Comparison of ENCODE assay signal across 9 cellular contexts in genomic region chr16:75264531-75264998, GRCh38. TPM values are rescaled to one million over a fixed set of nuclear protein-coding genes. Genes with fewer than 3 reads are reported as not detected.
A peak's percentile ranks its signal among the peaks of the same experiment; 100 is the strongest.
DNase-seq lines count a peak whose midpoint lies in the region; ATAC-seq and TF ChIP-seq lines count a peak whose summit lies in the region.
"Had no signal": no experiment of that assay in that cellular context is flagged by ENCODE, and none has a peak within 500 bp of the region (broad histone marks: within the 10 kb centered on the region; RNA-seq: fewer than 3 reads in every experiment).

No MANE protein-coding gene starts in this region.

- H3K9ac ChIP-seq in H9 (ENCODE audit: extremely low read depth, insufficient read length, low read length), result peak overlapping the region; percentile 69

- H2BK15ac ChIP-seq in H9 (ENCODE audit: low read depth, low read length), result no peak overlapping the region

- H3K36me3 Mint-ChIP-seq in H9 (ENCODE audit: insufficient read depth in 1 of 3, low read depth in 3 of 3), result peaks cover 3 to 6% (median 5%) of the 10 kb centered on the region in 3 experiments; a peak in 4 of 7 replicates

- H3K23ac ChIP-seq in H9 (ENCODE audit: insufficient read length, low read depth, low read length), result no peak overlapping the region

- no peak overlapping the region for H3K18ac ChIP-seq in H9 (ENCODE audit: insufficient read length, low read depth, low read length)

- DNase-seq in H9, result no peak
- DNase-seq in left cardiac atrium, result peak; percentile 44
- DNase-seq in sciatic nerve (ENCODE audit: low spot score), result no peak
- DNase-seq in mucosa of gallbladder (ENCODE audit: low spot score), result no peak
- DNase-seq in cortex of kidney (lab: John Stamatoyannopoulos, UW), result no peak

- no peak overlapping the region for H3K4ac ChIP-seq in H9 (ENCODE audit: low read depth, low read length)

- WGBS in H9 (ENCODE audit: extremely low coverage, insufficient read length, low lambda C conversion rate), result no CpG with 5 or more reads among the region's 13 CpGs

- H3K27ac ChIP-seq in H9 (ENCODE audit: insufficient read length, low read depth, low read length), result no peak overlapping the region

- H3K23me2 ChIP-seq in H9 (ENCODE audit: insufficient read length, low read depth, low read length, poor library complexity, severe bottlenecking), result peaks cover 13% of the 10 kb centered on the region

- peaks cover 10% of the 10 kb centered on the region for H3K79me1 ChIP-seq in H9 (ENCODE audit: insufficient read depth, low read depth, low read length, poor library complexity, severe bottlenecking)

- H3K4me3 ChIP-seq in WI38 (ENCODE audit: low read depth, low read length), result peak overlapping the region; percentile 98

- intact Hi-C loops in left cardiac atrium (cut with DNase I), result no loop called here
- intact Hi-C loops in sciatic nerve (cut with DNase I), result no loop called here

- H3K4me1 Mint-ChIP-seq in H9, result peaks cover 39 to 41% of the 10 kb centered on the region in 2 experiments

- H2BK20ac ChIP-seq in H9 (ENCODE audit: low read depth, low read length, poor library complexity, severe bottlenecking), result no peak overlapping the region

- no peaks in the 10 kb centered on the region for H3K27me3 Mint-ChIP-seq in H9 (ENCODE audit: low read depth)

- H3K56ac ChIP-seq in H9 (ENCODE audit: insufficient read length, low read depth, low read length), result no peak overlapping the region

- peaks cover 6% of the 10 kb centered on the region for H4K20me1 ChIP-seq in H9 (ENCODE audit: control insufficient read depth, insufficient read depth, insufficient read length)

- no peaks in the 10 kb centered on the region for H3K27me3 ChIP-seq in H9 (ENCODE audit: insufficient read depth, low read length)

- H3K79me2 ChIP-seq in H9 (ENCODE audit: insufficient read depth, low read length), result peaks cover 28% of the 10 kb centered on the region; the same call in 1 of the 2 replicates

- ATAC-seq in left cardiac atrium, result peak in 1 of 2 donors; percentile 3
- peak; percentile 34 for ATAC-seq in sciatic nerve
- no peak for ATAC-seq in GM21526 (IDR thresholded peaks at IDR 0.05; ENCODE audit: low FRiP score, unreplicated experiment)
- ATAC-seq in HG03045 (IDR thresholded peaks at IDR 0.05; ENCODE audit: unreplicated experiment), result no peak

- H2BK120ac ChIP-seq in H9 (ENCODE audit: low read depth, low read length, poor library complexity, severe bottlenecking), result no peak overlapping the region

- no peak overlapping the region; a peak in 1 of 7 replicates for H3K27ac Mint-ChIP-seq in H9

- no peaks in the 10 kb centered on the region for H3K9me3 Mint-ChIP-seq in H9

- TF ChIP-seq CTCF in H9 (conservative IDR thresholded peaks at IDR 0.05) (no peak), WI38 (IDR thresholded peaks at IDR 0.05; ENCODE audit: low read depth, low read length) (no peak)

- H3K4me3 Mint-ChIP-seq in H9, result peak overlapping the region; percentile 81 to 88

- no peak overlapping the region; the same call in 1 of the 2 replicates for H3K14ac ChIP-seq in H9 (ENCODE audit: insufficient read depth, low read length)

- no peak overlapping the region for H2AFZ ChIP-seq in H9 (ENCODE audit: low read length)

- no peaks in the 10 kb centered on the region for H3K9me3 ChIP-seq in H9 (ENCODE audit: control insufficient read depth, low read depth, low read length)

- H3T11ph ChIP-seq in H9 (ENCODE audit: low read length), result no peak overlapping the region

- no peaks in the 10 kb centered on the region; the same call in 1 of the 2 replicates for H3K4me1 ChIP-seq in H9 (ENCODE audit: insufficient read depth, low read length)

- H4K91ac ChIP-seq in H9 (ENCODE audit: insufficient read length, low read depth, low read length), result no peak overlapping the region

- H2AK5ac ChIP-seq in H9 (ENCODE audit: insufficient read length, low read length), result no peak overlapping the region

- no peak overlapping the region for H4K8ac ChIP-seq in H9 (replicated peaks; ENCODE audit: insufficient read length, low read depth, low read length)

- H4K5ac ChIP-seq in H9 (ENCODE audit: insufficient read length, low read depth, low read length), result no peak overlapping the region

- H3K4me2 ChIP-seq in H9 (ENCODE audit: insufficient read depth, insufficient read length, low read length), result peak overlapping the region; percentile 70

- no peak overlapping the region for H2BK12ac ChIP-seq in H9 (ENCODE audit: insufficient read length, low read depth, low read length)

- H2BK5ac ChIP-seq in H9 (ENCODE audit: insufficient read length, low read length), result no peak overlapping the region

RNA-seq across cellular contexts. Expression of gene BCAR1, which starts 13.1 kb away (rescaled TPM):
- total RNA-seq in H9 (2021), result 97.1 and 102 TPM in 2 replicates
- 10 to 100 TPM; 46.5 to 65.9 TPM for total RNA-seq in left cardiac atrium
- 71.7 TPM for total RNA-seq in sciatic nerve
- 223 TPM for total RNA-seq in mucosa of gallbladder
- total RNA-seq: T-helper 1 cell treated with Interleukin-12 subunit alpha and Interleukin-12 subunit beta and Interleukin-4 antibody, amounts not matched to agents 30 ng/mL and 1 ng/mL, for 36 hours had no signal

RNA-seq across cellular contexts. Expression of gene CTRB1, which starts 45.8 kb away (rescaled TPM):
- total RNA-seq in H9 (2021) (not detected in 2 replicates), left cardiac atrium (1 to 10 TPM in 1 of 2 donors, under 1 TPM in 1; 0.39 to 1.4 TPM), sciatic nerve (2.7 TPM), mucosa of gallbladder (15.0 TPM)
- total RNA-seq: T-helper 1 cell treated with Interleukin-12 subunit alpha and Interleukin-12 subunit beta and Interleukin-4 antibody, amounts not matched to agents 30 ng/mL and 1 ng/mL, for 36 hours had no signal

RNA-seq across cellular contexts. Expression of gene CTRB2, which starts 57.6 kb away (rescaled TPM):
- total RNA-seq in H9 (2021) (not detected in 2 replicates), left cardiac atrium (not detected), sciatic nerve (7.3 TPM), mucosa of gallbladder (26.7 TPM)
- total RNA-seq: T-helper 1 cell treated with Interleukin-12 subunit alpha and Interleukin-12 subunit beta and Interleukin-4 antibody, amounts not matched to agents 30 ng/mL and 1 ng/mL, for 36 hours had no signal
